ENCODE assay signal across 25 cellular contexts in genomic region chr3:192273001-192273400, GRCh38.
"Had no signal": no experiment of that assay in that cellular context is flagged by ENCODE, and none has a peak within 500 bp of the region (broad histone marks: within the 10 kb centered on the region; RNA-seq: fewer than 3 reads in every experiment).

No MANE protein-coding gene starts in this region.

- ATAC-seq: activated CD4-positive, CD25-positive, alpha-beta regulatory T cell treated with anti-CD3 and anti-CD28 coated beads, Interleukin-2, amount 50 U/mL, for 24 hours; activated CD8-positive, alpha-beta T cell treated with anti-CD3 and anti-CD28 coated beads for 36 hours; activated T-cell treated with anti-CD3 and anti-CD28 coated beads, Interleukin-2, amount 50 U/mL, for 4 hours; activated T-helper 17 cell treated with anti-CD3 and anti-CD28 coated beads, Interleukin-2, amount 50 U/mL, for 72 hours; body of pancreas had no signal

- H3K9me3 ChIP-seq: body of pancreas had no signal

- H3K27me3 Mint-ChIP-seq: activated B cell treated with CpG ODN at 0.5 μM for 24 hours; activated CD8-positive, alpha-beta T cell treated with anti-CD3 and anti-CD28 coated beads for 36 hours; activated naive CD8-positive, alpha-beta T cell; activated T-helper 17 cell treated with anti-CD3 and anti-CD28 coated beads, Interleukin-2, amount 50 U/mL, for 72 hours had no signal

- H3K27me3 ChIP-seq: body of pancreas had no signal

- H3K4me3 ChIP-seq: body of pancreas had no signal

- H3K4me3 Mint-ChIP-seq: activated B cell treated with CpG ODN at 0.5 μM for 24 hours; activated CD8-positive, alpha-beta T cell treated with anti-CD3 and anti-CD28 coated beads for 36 hours; activated naive CD8-positive, alpha-beta T cell; activated T-cell treated with anti-CD3 and anti-CD28 coated beads, Interleukin-2, amount 50 U/mL, for 4 hours; activated T-helper 17 cell treated with anti-CD3 and anti-CD28 coated beads, Interleukin-2, amount 50 U/mL, for 72 hours had no signal

- FAIRE-seq: colon, frontal cortex had no signal

- H3K4me1 Mint-ChIP-seq: activated B cell treated with CpG ODN at 0.5 μM for 24 hours; activated T-helper 17 cell treated with anti-CD3 and anti-CD28 coated beads, Interleukin-2, amount 50 U/mL, for 72 hours had no signal

- H3K36me3 Mint-ChIP-seq: activated naive CD8-positive, alpha-beta T cell had no signal

- H3K27ac ChIP-seq: body of pancreas had no signal

- DNase-seq: activated B cell treated with CpG ODN at 0.5 μM for 24 hours; activated CD4-positive, alpha-beta T cell treated with anti-CD3 and anti-CD28 coated beads for 48 hours; activated CD4-positive, alpha-beta T cell treated with anti-CD3 and anti-CD28 coated beads, Interleukin-2, amount 50 U/mL, for 1 hour; activated CD4-positive, alpha-beta T cell treated with anti-CD3 and anti-CD28 coated beads, Interleukin-2, amount 50 U/mL, for 48 hours; activated CD8-positive, alpha-beta memory T cell treated with anti-CD3 and anti-CD28 coated beads for 24 hours; activated CD8-positive, alpha-beta T cell treated with anti-CD3 and anti-CD28 coated beads for 36 hours; activated effector memory CD4-positive, alpha-beta T cell treated with Interleukin-2 at 50 U/mL for 16 hours; activated gamma-delta T cell treated with Interleukin-2 at 50 U/mL for 16 hours; activated naive CD4-positive, alpha-beta T cell treated with anti-CD3 and anti-CD28 coated beads, Interleukin-2, amount 50 U/mL, for 16 hours; activated naive CD4-positive, alpha-beta T cell treated with Interleukin-2 at 50 U/mL for 16 hours; activated T-cell treated with anti-CD3 and anti-CD28 coated beads, Interleukin-2, amount 50 U/mL, for 4 hours; amniotic stem cell; aorta; caudate nucleus; cortex of kidney; effector CD8-positive, alpha-beta T cell; foreskin fibroblast; head of caudate nucleus; T-helper 2 cell had no signal

- H3K27ac Mint-ChIP-seq: activated B cell treated with CpG ODN at 0.5 μM for 24 hours; activated CD8-positive, alpha-beta T cell treated with anti-CD3 and anti-CD28 coated beads for 36 hours; activated naive CD8-positive, alpha-beta T cell; activated T-helper 17 cell treated with anti-CD3 and anti-CD28 coated beads, Interleukin-2, amount 50 U/mL, for 72 hours had no signal

- H3K9me3 Mint-ChIP-seq: activated B cell treated with CpG ODN at 0.5 μM for 24 hours; activated CD8-positive, alpha-beta T cell treated with anti-CD3 and anti-CD28 coated beads for 36 hours had no signal
